Comparison of ENCODE assay signal across 12 cellular contexts in genomic region chr9:136088939-136089696, GRCh38. TPM values are rescaled to one million over a fixed set of nuclear protein-coding genes. Genes with fewer than 3 reads are reported as not detected.
DNase-seq lines count a peak whose midpoint lies in the region; ATAC-seq, FAIRE-seq and TF ChIP-seq lines count a peak whose summit lies in the region.
"Had no signal": no experiment of that assay in that cellular context is flagged by ENCODE, and none has a peak within 500 bp of the region (broad histone marks: within the 10 kb centered on the region; RNA-seq: fewer than 3 reads in every experiment).

No MANE protein-coding gene starts in this region.

- H3K4me1 ChIP-seq in BE2C (peaks cover 27% of the 10 kb centered on the region), GM12878 (ENCODE audit: control insufficient read depth, insufficient read depth, low read length) (peaks cover 8% of the 10 kb centered on the region)
- H3K4me1 ChIP-seq in naive thymus-derived CD4-positive, alpha-beta T cell (ENCODE audit: control insufficient read depth in 2 of 2, insufficient read depth in 2 of 2, low read length in 2 of 2), result peaks cover 9 to 14% of the 10 kb centered on the region in 2 donors
- H3K4me1 ChIP-seq: foreskin keratinocyte had no signal

- no peaks in the 10 kb centered on the region for H4K20me1 ChIP-seq in GM12878 (ENCODE audit: control insufficient read depth, insufficient read depth)

- no peaks in the 10 kb centered on the region for H3K9me3 Mint-ChIP-seq in naive thymus-derived CD4-positive, alpha-beta T cell
- no peaks in the 10 kb centered on the region for H3K9me3 Mint-ChIP-seq in stimulated activated memory B cell treated with anti-CD40 and anti-IgM and Interleukin-4, amounts not matched to agents 10 μg/mL and 1 μg/mL and 100 μg/mL, for 72 hours

- no peaks in the 10 kb centered on the region for H3K27me3 ChIP-seq in BE2C
- no peaks in the 10 kb centered on the region for H3K27me3 ChIP-seq in GM12878 (replicated peaks in 1 of 2; ENCODE audit: control insufficient read depth in 2 of 2, insufficient read depth in 2 of 2, low read length in 1 of 2)
- no peaks in the 10 kb centered on the region for H3K27me3 ChIP-seq in naive thymus-derived CD4-positive, alpha-beta T cell (ENCODE audit: control insufficient read depth in 2 of 2, insufficient read depth in 2 of 2, low read length in 2 of 2)
- H3K27me3 ChIP-seq: foreskin keratinocyte had no signal

- in situ Hi-C loops in GM12878 (cut with MboI), result no loop called here

- intact Hi-C loops in GM12878 (cut with micrococcal nuclease; ENCODE audit: unreplicated experiment), result loop anchor here (1.0 kb wide), 1 partner anchor 34 kb away; no protein-coding TSS in a partner anchor
- intact Hi-C loops in naive thymus-derived CD4-positive, alpha-beta T cell (cut with micrococcal nuclease), result loop anchor here (1.0 kb wide), 3 partner anchors 34 to 122 kb away; no protein-coding TSS in a partner anchor

- H3K36me3 Mint-ChIP-seq in naive thymus-derived CD4-positive, alpha-beta T cell, result no peaks in the 10 kb centered on the region
- H3K36me3 Mint-ChIP-seq in stimulated activated memory B cell treated with anti-CD40 and anti-IgM and Interleukin-4, amounts not matched to agents 10 μg/mL and 1 μg/mL and 100 μg/mL, for 72 hours, result no peaks in the 10 kb centered on the region

- ATAC-seq in GM12878 (peak; percentile 43), HG03175 (IDR thresholded peaks at IDR 0.05; ENCODE audit: unreplicated experiment) (no peak)
- peak; percentile 39 for ATAC-seq in naive thymus-derived CD4-positive, alpha-beta T cell
- no peak for ATAC-seq in stimulated activated memory B cell treated with anti-CD40 and anti-IgM and Interleukin-4, amounts not matched to agents 10 μg/mL and 1 μg/mL and 100 μg/mL, for 72 hours
- ATAC-seq: foreskin keratinocyte had no signal

- peak; percentile 8 for DNase-seq in BE2C
- DNase-seq in Jurkat, Clone E6-1 (ENCODE audit: low read depth, low spot score), result peak; percentile 39
- no peak for DNase-seq in GM12878 (ENCODE audit: low read depth, low spot score)
- DNase-seq in naive thymus-derived CD4-positive, alpha-beta T cell, result peak in 1 of 9 donors; percentile 17
- DNase-seq in mesenteric fat pad (ENCODE audit: low spot score), result no peak
- no peak for DNase-seq in NCI-H1694 treated with DMSO at 0.1 percent for 48 hours (lab: John Stamatoyannopoulos, UW)
- DNase-seq: activated CD8-positive, alpha-beta memory T cell treated with anti-CD3 and anti-CD28 coated beads, Interleukin-2, amount 50 U/mL, for 4 hours; foreskin keratinocyte; stimulated activated CD4-positive, alpha-beta T cell treated with anti-CD3 and anti-CD28 coated beads, Interleukin-15, amount 100 ng/mL, for 24 hours had no signal

- H3K4me3 Mint-ChIP-seq in naive thymus-derived CD4-positive, alpha-beta T cell, result no peak overlapping the region
- H3K4me3 Mint-ChIP-seq in stimulated activated memory B cell treated with anti-CD40 and anti-IgM and Interleukin-4, amounts not matched to agents 10 μg/mL and 1 μg/mL and 100 μg/mL, for 72 hours, result no peak overlapping the region

- no peak overlapping the region; the same call in 1 of the 2 replicates for H3K9ac ChIP-seq in GM12878 (ENCODE audit: control insufficient read depth, insufficient read depth, low read length)

- no peak for TF ChIP-seq RAD21 in GM12878 (IDR thresholded peaks at IDR 0.05; ENCODE audit: insufficient read depth, low read depth, low read length)

- H3K9me3 ChIP-seq in BE2C, result no peaks in the 10 kb centered on the region
- no peaks in the 10 kb centered on the region for H3K9me3 ChIP-seq in GM12878 (replicated peaks; ENCODE audit: control insufficient read depth, insufficient read depth, low read length)
- H3K9me3 ChIP-seq in naive thymus-derived CD4-positive, alpha-beta T cell (ENCODE audit: control insufficient read depth in 2 of 3, low read length in 3 of 3), result no peaks in the 10 kb centered on the region

- no peak overlapping the region for H2AFZ ChIP-seq in GM12878 (ENCODE audit: control insufficient read depth, low read depth, low read length)

- no TSS peak for BruUV-seq in GM12878 (replicated peaks; lab: Mats Ljungman, UMichigan)

- H3K36me3 ChIP-seq in BE2C (no peaks in the 10 kb centered on the region), GM12878 (ENCODE audit: control insufficient read depth in 2 of 2, insufficient read depth in 2 of 2, low read length in 1 of 2) (no peaks in the 10 kb centered on the region)
- H3K36me3 ChIP-seq in naive thymus-derived CD4-positive, alpha-beta T cell (ENCODE audit: control insufficient read depth in 2 of 3, insufficient read depth in 3 of 3, low read length in 3 of 3), result no peaks in the 10 kb centered on the region

- H3K79me2 ChIP-seq in GM12878 (ENCODE audit: control insufficient read depth, insufficient read depth, low read length), result peaks cover 9% of the 10 kb centered on the region

- FAIRE-seq in GM12878 (lab: Jason Lieb, UNC), result no peak
- FAIRE-seq: bronchial epithelial cell had no signal

- no peak for TF ChIP-seq POLR2A in GM12878 (IDR thresholded peaks at IDR 0.05; ENCODE audit: low read depth, low read length)

- H3K27ac ChIP-seq in GM12878 (ENCODE audit: control insufficient read depth, insufficient read depth), result no peak overlapping the region
- H3K27ac ChIP-seq in naive thymus-derived CD4-positive, alpha-beta T cell (ENCODE audit: low read depth, low read length), result no peak overlapping the region
- H3K27ac ChIP-seq: foreskin keratinocyte had no signal

- SMC1A ChIA-PET in GM12878 (lab: Charles Lee; ENCODE audit: uncharacterized antibody, unreplicated experiment), result interaction anchor here (0.9 to 3.0 kb wide), 8 partner anchors 17 to 52 kb away, joined by 3 to 15 read pairs (median 4); no protein-coding TSS in a partner anchor

- peak overlapping the region in 1 of 9 donors; percentile 59 for H3K27ac Mint-ChIP-seq in naive thymus-derived CD4-positive, alpha-beta T cell
- H3K27ac Mint-ChIP-seq in stimulated activated memory B cell treated with anti-CD40 and anti-IgM and Interleukin-4, amounts not matched to agents 10 μg/mL and 1 μg/mL and 100 μg/mL, for 72 hours, result no peak overlapping the region

- H3K4me3 ChIP-seq in BE2C (ENCODE audit: low read depth, low read length) (no peak overlapping the region), GM12878 (peak overlapping the region; percentile 47; the same call in 1 of the 2 replicates)
- peak overlapping the region; percentile 15 for H3K4me3 ChIP-seq in Jurkat, Clone E6-1 (ENCODE audit: low read length)
- no peak overlapping the region for H3K4me3 ChIP-seq in naive thymus-derived CD4-positive, alpha-beta T cell (ENCODE audit: low read length)

- peaks cover 0 to 13% (median 0%) of the 10 kb centered on the region in 5 donors for H3K27me3 Mint-ChIP-seq in naive thymus-derived CD4-positive, alpha-beta T cell
- peaks cover 66% of the 10 kb centered on the region for H3K27me3 Mint-ChIP-seq in stimulated activated memory B cell treated with anti-CD40 and anti-IgM and Interleukin-4, amounts not matched to agents 10 μg/mL and 1 μg/mL and 100 μg/mL, for 72 hours

- WGBS in GM12878 (ENCODE audit: insufficient coverage, insufficient replicate concordance, low lambda C conversion rate, missing lambda C conversion rate), result 5% methylated on average over 21 of the region's 22 CpGs

- TF ChIP-seq CTCF in BE2C (IDR thresholded peaks at IDR 0.05; ENCODE audit: low read depth, low read length), result no peak
- TF ChIP-seq CTCF in GM12878 (IDR thresholded peaks at IDR 0.05 in 2 of 3, conservative IDR thresholded peaks at IDR 0.05 in 1 of 3; ENCODE audit: control insufficient read depth in 2 of 3, extremely low read depth in 1 of 3, insufficient read depth in 1 of 3, low read depth in 3 of 3, low read length in 3 of 3), result no peak

- RAD21 ChIA-PET in GM12878 (lab: Charles Lee; ENCODE audit: unreplicated experiment), result interaction anchor here (0.6 to 2.9 kb wide), 7 partner anchors 18 to 122 kb away, joined by 3 to 28 read pairs (median 9); no protein-coding TSS in a partner anchor

- peaks cover 0 to 33% (median 30%) of the 10 kb centered on the region in 7 donors for H3K4me1 Mint-ChIP-seq in naive thymus-derived CD4-positive, alpha-beta T cell
- peaks cover 8% of the 10 kb centered on the region for H3K4me1 Mint-ChIP-seq in stimulated activated memory B cell treated with anti-CD40 and anti-IgM and Interleukin-4, amounts not matched to agents 10 μg/mL and 1 μg/mL and 100 μg/mL, for 72 hours

- POLR2A ChIA-PET in GM12878 (lab: Charles Lee), result interaction anchor here (0.5 to 2.0 kb wide), 3 partner anchors 12 to 29 kb away, joined by 3 to 6 read pairs (median 5); no protein-coding TSS in a partner anchor
- POLR2A ChIA-PET in naive thymus-derived CD4-positive, alpha-beta T cell (lab: Charles Lee), result interaction anchor here (1.4 to 2.9 kb wide), 4 partner anchors 18 to 33 kb away, joined by 4 to 15 read pairs (median 6); no protein-coding TSS in a partner anchor

- H3K4me2 ChIP-seq in GM12878 (ENCODE audit: control insufficient read depth, insufficient read depth), result peak overlapping the region; percentile 59

- TF ChIP-seq EP300 in GM12878 (IDR thresholded peaks at IDR 0.05; ENCODE audit: borderline replicate concordance in 1 of 2, control insufficient read depth in 1 of 2, low read depth in 2 of 2, low read length in 2 of 2), result no peak

- CTCF ChIA-PET in GM12878 (lab: Yijun Ruan, JAX), result interaction anchor here (0.7 to 3.3 kb wide), 7 partner anchors 20 to 180 kb away, joined by 3 to 46 read pairs (median 7); partner anchors contain the start of gene TMEM250
- CTCF ChIA-PET in naive thymus-derived CD4-positive, alpha-beta T cell (lab: Charles Lee), result interaction anchor here (0.6 to 3.6 kb wide), 6 partner anchors 20 to 136 kb away, joined by 3 to 22 read pairs (median 3); no protein-coding TSS in a partner anchor

RNA-seq across cellular contexts. Expression of gene NACC2, which starts 6.0 kb away (rescaled TPM):
- polyA plus RNA-seq in BE2C (2012; ENCODE audit: insufficient read depth, insufficient read length, low read depth), result 7.1 TPM
- polyA plus RNA-seq in Jurkat, Clone E6-1 (2012; ENCODE audit: insufficient read depth, insufficient read length), result not detected
- total RNA-seq in GM12878 (2013; cell fraction: nucleolus; rRNA removed), result 11.9 and 13.5 TPM in 2 replicates
- 7.9 and 9.1 TPM in 2 replicates for total RNA-seq in GM12878 (2014; rRNA removed)
- 3.5 and 3.8 TPM in 2 replicates for total RNA-seq in GM12878 (2014; rRNA removed; fragmentation: Illumina TruSeq; extraction: Trizol)
- total RNA-seq in GM12878 (2021), result 14.2 and 14.7 TPM in 2 replicates
- polyA plus RNA-seq in GM12878 (2011; ENCODE audit: low read depth), result 1.1 TPM
- 3.5 and 5.4 TPM in 2 replicates for polyA plus RNA-seq in GM12878 (2011; rRNA removed)
- polyA plus RNA-seq in GM12878 (2011; cell fraction: cytosol; rRNA removed), result 7.9 and 9.6 TPM in 2 replicates
- 15.3 and 20.7 TPM in 2 replicates for polyA plus RNA-seq in GM12878 (2011; cell fraction: nucleus; rRNA removed)
- polyA plus RNA-seq in GM12878 (2012), result 3.8 and 4.4 TPM in 2 replicates
- polyA plus RNA-seq in GM12878 (2014; fragmentation: Illumina TruSeq; extraction: Trizol), result 2.0 and 3.1 TPM in 2 replicates
- 1 to 10 TPM in 1 of 2 experiments, under 1 TPM in 1; 0.66 to 1.0 TPM for polyA plus RNA-seq in GM12878 (2014; fragmentation: Nextera tagmentation; extraction: Ambion mirVana)
- polyA plus RNA-seq in GM12878 (2014; rRNA removed), result 7.5 and 9.4 TPM in 2 replicates
- 1 to 10 TPM; 2.7 to 2.9 TPM for polyA plus RNA-seq in GM12878 (2016; fragmentation: Nextera tagmentation; extraction: Ambion mirVana)
- polyA minus RNA-seq in GM12878 (2011; rRNA and poly(A)+ RNA removed), result 11.8 and 12.6 TPM in 2 replicates
- 7.3 and 9.0 TPM in 2 replicates for polyA minus RNA-seq in GM12878 (2011; cell fraction: cytosol; rRNA and poly(A)+ RNA removed)
- polyA minus RNA-seq in GM12878 (2011; cell fraction: nucleus; rRNA and poly(A)+ RNA removed), result 3.5 and 7.1 TPM in 2 replicates
- total RNA-seq in naive thymus-derived CD4-positive, alpha-beta T cell, result 10 to 100 TPM in 1 of 5 experiments, 1 to 10 TPM in 4; 2.7 to 17.7 (median 8.2) TPM
- polyA plus RNA-seq in naive thymus-derived CD4-positive, alpha-beta T cell, result under 1 TPM; 0.92 to 0.97 TPM
- 41.4 TPM for total RNA-seq in mesenteric fat pad

RNA-seq across cellular contexts. Expression of gene TMEM250, which starts 29.6 kb away (rescaled TPM):
- polyA plus RNA-seq in BE2C (2012; ENCODE audit: insufficient read depth, insufficient read length, low read depth), result 50.2 TPM
- polyA plus RNA-seq in Jurkat, Clone E6-1 (2012; ENCODE audit: insufficient read depth, insufficient read length), result 20.9 TPM
- total RNA-seq in GM12878 (2013; cell fraction: nucleolus; rRNA removed), result 19.1 and 19.6 TPM in 2 replicates
- total RNA-seq in GM12878 (2014; rRNA removed) (30.1 and 39.9 TPM in 2 replicates), GM12878 (2014; rRNA removed; fragmentation: Illumina TruSeq; extraction: Trizol) (8.5 and 10.4 TPM in 2 replicates), GM12878 (2021) (33.4 and 38.4 TPM in 2 replicates), mesenteric fat pad (30.2 TPM)
- 3.5 TPM for polyA plus RNA-seq in GM12878 (2011; ENCODE audit: low read depth)
- polyA plus RNA-seq in GM12878 (2011; rRNA removed) (3.5 and 6.2 TPM in 2 replicates), GM12878 (2014; fragmentation: Illumina TruSeq; extraction: Trizol) (2.6 and 6.7 TPM in 2 replicates), GM12878 (2014; fragmentation: Nextera tagmentation; extraction: Ambion mirVana) (1 to 10 TPM in 1 of 2 experiments, under 1 TPM in 1; 0.39 to 1.2 TPM), GM12878 (2014; rRNA removed) (25.4 and 27.5 TPM in 2 replicates), GM12878 (2016; fragmentation: Nextera tagmentation; extraction: Ambion mirVana) (10 to 100 TPM in 1 of 2 experiments, 1 to 10 TPM in 1; 6.2 to 16.6 TPM)
- 9.3 and 16.0 TPM in 2 replicates for polyA plus RNA-seq in GM12878 (2011; cell fraction: cytosol; rRNA removed)
- 22.4 and 27.6 TPM in 2 replicates for polyA plus RNA-seq in GM12878 (2011; cell fraction: nucleus; rRNA removed)
- polyA plus RNA-seq in GM12878 (2012), result 9.7 and 11.4 TPM in 2 replicates
- polyA minus RNA-seq in GM12878 (2011; rRNA and poly(A)+ RNA removed), result 5.5 and 13.3 TPM in 2 replicates
- polyA minus RNA-seq in GM12878 (2011; cell fraction: cytosol; rRNA and poly(A)+ RNA removed), result 7.3 and 8.3 TPM in 2 replicates
- polyA minus RNA-seq in GM12878 (2011; cell fraction: nucleus; rRNA and poly(A)+ RNA removed), result 12.8 and 25.1 TPM in 2 replicates
- total RNA-seq in naive thymus-derived CD4-positive, alpha-beta T cell, result 10 to 100 TPM; 16.4 to 55.3 (median 41.3) TPM
- 10 to 100 TPM; 42.2 to 61.8 TPM for polyA plus RNA-seq in naive thymus-derived CD4-positive, alpha-beta T cell

Comparison
In these comparisons a context has a peak if more than half of its experiments do, and no peak if none do; other contexts are left out.
1. DNase-seq: peak in BE2C (single experiment) and Jurkat, Clone E6-1 (single experiment); none in GM12878 (single experiment), mesenteric fat pad (single experiment) and NCI-H1694 treated with DMSO at 0.1 percent for 48 hours (single experiment).
2. H3K4me3 ChIP-seq: peak in Jurkat, Clone E6-1 (single experiment) and GM12878 (single experiment); none in BE2C (single experiment) and naive thymus-derived CD4-positive, alpha-beta T cell (single experiment).
3. ATAC-seq: peak in GM12878 (single experiment) and naive thymus-derived CD4-positive, alpha-beta T cell (single experiment); none in HG03175 (single experiment) and stimulated activated memory B cell treated with anti-CD40 and anti-IgM and Interleukin-4, amounts not matched to agents 10 μg/mL and 1 μg/mL and 100 μg/mL, for 72 hours (single experiment).